In genomic region chr13:41386206-41386605, GRCh38 we compare ENCODE assay signal across 22 cellular contexts.
"Had no signal": no experiment of that assay in that cellular context is flagged by ENCODE, and none has a peak within 500 bp of the region (broad histone marks: within the 10 kb centered on the region; RNA-seq: fewer than 3 reads in every experiment).

No MANE protein-coding gene starts in this region.

- H3K36me3 Mint-ChIP-seq: activated CD4-positive, alpha-beta memory T cell treated with anti-CD3 and anti-CD28 coated beads for 36 hours; activated naive CD8-positive, alpha-beta T cell treated with anti-CD3 and anti-CD28 coated beads for 36 hours; naive B cell; stimulated activated memory B cell treated with anti-CD40 and anti-IgM and Interleukin-4, amounts not matched to agents 10 μg/mL and 1 μg/mL and 100 μg/mL, for 72 hours had no signal

- H3K4me3 Mint-ChIP-seq: activated B cell treated with CpG ODN at 0.5 μM for 24 hours; activated CD4-positive, alpha-beta memory T cell treated with anti-CD3 and anti-CD28 coated beads for 36 hours; activated CD4-positive, alpha-beta T cell treated with anti-CD3 and anti-CD28 coated beads for 36 hours; activated naive CD8-positive, alpha-beta T cell treated with anti-CD3 and anti-CD28 coated beads for 36 hours; endodermal cell; stimulated activated memory B cell treated with anti-CD40 and anti-IgM and Interleukin-4, amounts not matched to agents 10 μg/mL and 1 μg/mL and 100 μg/mL, for 72 hours had no signal

- H3K36me3 ChIP-seq: breast epithelium, vagina had no signal

- H3K9me3 Mint-ChIP-seq: activated B cell treated with CpG ODN at 0.5 μM for 24 hours; activated CD4-positive, alpha-beta memory T cell treated with anti-CD3 and anti-CD28 coated beads for 36 hours; activated naive CD8-positive, alpha-beta T cell treated with anti-CD3 and anti-CD28 coated beads for 36 hours; endodermal cell; stimulated activated memory B cell treated with anti-CD40 and anti-IgM and Interleukin-4, amounts not matched to agents 10 μg/mL and 1 μg/mL and 100 μg/mL, for 72 hours had no signal

- H3K27me3 Mint-ChIP-seq: activated CD4-positive, alpha-beta memory T cell treated with anti-CD3 and anti-CD28 coated beads for 36 hours; activated CD4-positive, alpha-beta T cell treated with anti-CD3 and anti-CD28 coated beads for 36 hours; activated naive CD8-positive, alpha-beta T cell treated with anti-CD3 and anti-CD28 coated beads for 36 hours had no signal

- H3K4me1 ChIP-seq: breast epithelium, vagina had no signal

- H3K4me1 Mint-ChIP-seq: activated B cell treated with CpG ODN at 0.5 μM for 24 hours; naive B cell; stimulated activated memory B cell treated with anti-CD40 and anti-IgM and Interleukin-4, amounts not matched to agents 10 μg/mL and 1 μg/mL and 100 μg/mL, for 72 hours had no signal

- H3K4me3 ChIP-seq: breast epithelium, coronary artery, lung, vagina had no signal

- ATAC-seq: activated CD4-positive, alpha-beta T cell treated with anti-CD3 and anti-CD28 coated beads for 36 hours; left lobe of liver; sciatic nerve; stimulated activated memory B cell treated with anti-CD40 and anti-IgM and Interleukin-4, amounts not matched to agents 10 μg/mL and 1 μg/mL and 100 μg/mL, for 72 hours had no signal

- DNase-seq: activated B cell treated with CpG ODN at 0.5 μM for 24 hours; activated CD4-positive, alpha-beta memory T cell treated with anti-CD3 and anti-CD28 coated beads for 36 hours; activated CD4-positive, alpha-beta T cell treated with anti-CD3 and anti-CD28 coated beads for 36 hours; activated naive CD4-positive, alpha-beta T cell treated with Interleukin-2 at 50 U/mL for 16 hours; activated naive CD8-positive, alpha-beta T cell treated with anti-CD3 and anti-CD28 coated beads for 36 hours; activated T-cell treated with anti-CD3 and anti-CD28 coated beads, Interleukin-2, amount 50 U/mL, for 48 hours; cerebellar nuclear complex; endodermal cell; kidney; naive B cell; occipital lobe; posterior cingulate gyrus; small intestine; stimulated activated CD4-positive, alpha-beta T cell treated with anti-CD3 and anti-CD28 coated beads, Interleukin-15, amount 100 ng/mL, for 24 hours; trophoblast cell had no signal

- H3K9me3 ChIP-seq: breast epithelium, vagina had no signal

- H3K27ac ChIP-seq: breast epithelium, coronary artery, vagina had no signal

- H3K27me3 ChIP-seq: breast epithelium, vagina had no signal

- H3K27ac Mint-ChIP-seq: activated B cell treated with CpG ODN at 0.5 μM for 24 hours; activated CD4-positive, alpha-beta memory T cell treated with anti-CD3 and anti-CD28 coated beads for 36 hours; activated CD4-positive, alpha-beta T cell treated with anti-CD3 and anti-CD28 coated beads for 36 hours; activated naive CD8-positive, alpha-beta T cell treated with anti-CD3 and anti-CD28 coated beads for 36 hours; endodermal cell; stimulated activated memory B cell treated with anti-CD40 and anti-IgM and Interleukin-4, amounts not matched to agents 10 μg/mL and 1 μg/mL and 100 μg/mL, for 72 hours had no signal
